Comparison of ENCODE assay signal across 8 cellular contexts in genomic region chr11:62645934-62646824, GRCh38. TPM values are rescaled to one million over a fixed set of nuclear protein-coding genes. Genes with fewer than 3 reads are reported as not detected.
A peak's percentile ranks its signal among the peaks of the same experiment; 100 is the strongest.
DNase-seq lines count a peak whose midpoint lies in the region; ATAC-seq and TF ChIP-seq lines count a peak whose summit lies in the region.

TSS of gene GANAB (minus strand) at chr11:62646613. CDS start at chr11:62646599, 14 bp downstream.

- peak within 1 kb of the TSS; percentile 94 for H3K27ac Mint-ChIP-seq in activated CD4-positive, alpha-beta memory T cell treated with anti-CD3 and anti-CD28 coated beads for 36 hours

- H3K27me3 ChIP-seq in dorsolateral prefrontal cortex, result no peaks in the 10 kb centered on the region
- no peaks in the 10 kb centered on the region for H3K27me3 ChIP-seq in right lobe of liver

- TF ChIP-seq CTCF in C4-2B (conservative IDR thresholded peaks at IDR 0.05) (no peak), dorsolateral prefrontal cortex (IDR thresholded peaks at IDR 0.05 in 54 of 56, conservative IDR thresholded peaks at IDR 0.05 in 2 of 56; ENCODE audit: low read depth in 1 of 56, partially characterized antibody in 56 of 56) (peak in 28 of 56 donors; percentile 8 to 46 (median 28)), right lobe of liver (IDR thresholded peaks at IDR 0.05) (no peak)

- no peaks in the 10 kb centered on the region for H3K9me3 Mint-ChIP-seq in activated CD4-positive, alpha-beta memory T cell treated with anti-CD3 and anti-CD28 coated beads for 36 hours

- ATAC-seq in GM19397 (IDR thresholded peaks at IDR 0.05; ENCODE audit: unreplicated experiment) (peak; percentile 88), HG03575 (IDR thresholded peaks at IDR 0.05; ENCODE audit: extremely low read depth, insufficient number of reproducible peaks, low FRiP score, unreplicated experiment) (peak; percentile 50), right lobe of liver (peak; percentile 95 to 98 (median 97))

- H3K9me3 ChIP-seq in right lobe of liver, result no peaks in the 10 kb centered on the region

- POLR2A ChIA-PET in activated CD4-positive, alpha-beta memory T cell treated with anti-CD3 and anti-CD28 coated beads for 36 hours (lab: Charles Lee), result interaction anchor here (0.6 to 7.2 kb wide), 18 partner anchors 9 to 210 kb away, joined by 3 to 68 read pairs (median 5); partner anchors contain the start of genes B3GAT3, C11orf98, CSKMT and EML3

- peaks cover 0 to 17% (median 8%) of the 10 kb centered on the region in 4 donors for H3K4me1 ChIP-seq in right lobe of liver

- H3K36me3 Mint-ChIP-seq in activated CD4-positive, alpha-beta memory T cell treated with anti-CD3 and anti-CD28 coated beads for 36 hours, result peaks cover 21% of the 10 kb centered on the region

- H3K4me1 Mint-ChIP-seq in activated CD4-positive, alpha-beta memory T cell treated with anti-CD3 and anti-CD28 coated beads for 36 hours (ENCODE audit: low read depth), result peaks cover 30% of the 10 kb centered on the region

- 0% methylated on average over 26 of the region's 75 CpGs for WGBS in right lobe of liver (ENCODE audit: insufficient coverage, low coverage, low lambda C conversion rate, missing lambda C conversion rate)

- peak within 1 kb of the TSS; percentile 97 for H3K27ac ChIP-seq in C4-2B
- H3K27ac ChIP-seq in dorsolateral prefrontal cortex, result peak within 1 kb of the TSS; percentile 26 to 98 (median 92)
- peak within 1 kb of the TSS; percentile 85 to 92 (median 89) for H3K27ac ChIP-seq in right lobe of liver

- no peaks in the 10 kb centered on the region for H3K27me3 Mint-ChIP-seq in activated CD4-positive, alpha-beta memory T cell treated with anti-CD3 and anti-CD28 coated beads for 36 hours

- DNase-seq in NCI-H82 treated with DMSO at 0.1 percent for 48 hours (lab: John Stamatoyannopoulos, UW; ENCODE audit: unreplicated experiment) (peak; percentile 93), dorsolateral prefrontal cortex (peak; percentile 97 to 99 (median 99)), right lobe of liver (peak; percentile 99 to 100 (median 99))
- DNase-seq in activated CD4-positive, alpha-beta memory T cell treated with anti-CD3 and anti-CD28 coated beads for 36 hours, result peak; percentile 100
- DNase-seq in stimulated activated CD4-positive, alpha-beta T cell treated with anti-CD3 and anti-CD28 coated beads, Interleukin-4, amount 100 ng/mL, for 4 hours, result peak; percentile 99

- H3K36me3 ChIP-seq in right lobe of liver, result peaks cover 0 to 26% (median 11%) of the 10 kb centered on the region in 4 donors

- peak within 1 kb of the TSS; percentile 94 for H3K4me3 Mint-ChIP-seq in activated CD4-positive, alpha-beta memory T cell treated with anti-CD3 and anti-CD28 coated beads for 36 hours

- H3K4me3 ChIP-seq in dorsolateral prefrontal cortex (peak within 1 kb of the TSS; percentile 62 to 100 (median 96)), right lobe of liver (peak within 1 kb of the TSS; percentile 83 to 99 (median 98))

- peak; percentile 90 for TF ChIP-seq POLR2A in right lobe of liver (IDR thresholded peaks at IDR 0.05)

- intact Hi-C loops in activated CD4-positive, alpha-beta memory T cell treated with anti-CD3 and anti-CD28 coated beads for 36 hours (cut with micrococcal nuclease), result loop anchor here (1.0 to 2.0 kb wide), 3 partner anchors 24 to 55 kb away; partner anchors contain the start of genes EML3, ROM1 and TUT1
- intact Hi-C loops in dorsolateral prefrontal cortex (cut with DNase I) (loop anchor here (1.0 to 2.0 kb wide), 2 partner anchors 21 to 24 kb away; no protein-coding TSS in a partner anchor), right lobe of liver (cut with DNase I) (no loop called here)

- CTCF ChIA-PET in activated CD4-positive, alpha-beta memory T cell treated with anti-CD3 and anti-CD28 coated beads for 36 hours (lab: Charles Lee), result interaction anchor here (0.6 to 1.7 kb wide), 7 partner anchors 23 to 221 kb away, joined by 3 to 5 read pairs (median 3); partner anchors contain the start of genes HNRNPUL2 and STX5

RNA-seq across cellular contexts. Expression of gene GANAB, which starts in this region (rescaled TPM):
- 100 to 1,000 TPM; 247 to 249 TPM for total RNA-seq in activated CD4-positive, alpha-beta memory T cell treated with anti-CD3 and anti-CD28 coated beads for 36 hours
- total RNA-seq in dorsolateral prefrontal cortex (100 to 1,000 TPM; 107 to 174 (median 137) TPM), right lobe of liver (100 to 1,000 TPM; 131 to 237 (median 201) TPM)

Comparison
In these comparisons a context has a peak if more than half of its experiments do, and no peak if none do; other contexts are left out.
1. Peak in every context shown above with its lines: DNase-seq, ATAC-seq, H3K4me3 ChIP-seq and H3K27ac ChIP-seq.
2. intact Hi-C loops: an anchor here in activated CD4-positive, alpha-beta memory T cell treated with anti-CD3 and anti-CD28 coated beads for 36 hours (1.0 to 2.0 kb wide) and dorsolateral prefrontal cortex (1.0 to 2.0 kb wide); none called in right lobe of liver.